1 cellular context compared by ENCODE assay signal in the genomic region with DNA sequence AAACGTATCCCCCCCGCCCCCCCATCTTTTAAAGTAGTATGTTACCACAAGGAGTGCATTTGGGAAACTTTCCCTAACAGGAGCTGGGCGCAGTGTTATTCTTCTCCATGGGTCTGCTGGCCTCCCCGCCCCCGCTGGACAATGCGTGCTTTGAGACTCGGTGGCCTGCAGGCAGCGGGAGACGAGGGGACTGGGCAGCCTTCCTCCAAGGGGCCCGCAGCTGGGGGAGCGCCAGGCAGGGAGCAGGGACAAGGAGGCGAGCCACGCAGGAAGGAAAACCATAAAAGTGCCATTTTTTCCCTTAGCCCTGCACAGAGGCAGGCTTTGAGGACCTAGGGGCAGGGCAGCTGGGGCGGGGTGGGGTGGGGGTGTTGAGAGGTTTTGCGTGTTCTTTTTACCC.
TF ChIP-seq lines count a peak whose summit lies in the region.

No MANE protein-coding gene starts in this region.

TF ChIP-seq in H1, 55 proteins besides CTCF, POLR2A, EP300 and RAD21:
- TF ChIP-seq CHD2 (IDR thresholded peaks at IDR 0.05; ENCODE audit: low read length): no peak
- no peak for TF ChIP-seq TAF7 (optimal IDR thresholded peaks at IDR 0.05; ENCODE audit: borderline replicate concordance, low read depth, low read length)
- TF ChIP-seq KDM4A (IDR thresholded peaks at IDR 0.05; ENCODE audit: low read depth, low read length, severe bottlenecking): peak; percentile 25
- no peak for TF ChIP-seq NRF1 (IDR thresholded peaks at IDR 0.05; ENCODE audit: low read depth, low read length)
- no peak for TF ChIP-seq BACH1 (IDR thresholded peaks at IDR 0.05; ENCODE audit: low read length)
